1 cellular context compared by ENCODE assay signal in genomic region chr3:126538316-126538715, GRCh38.
TF ChIP-seq lines count a peak whose summit lies in the region.

No MANE protein-coding gene starts in this region.

TF ChIP-seq in WTC11, 78 proteins besides CTCF, POLR2A, EP300 and RAD21:
- TF ChIP-seq TP53 (CRISPR knock-in tag; IDR thresholded peaks at IDR 0.05) (no peak), CREB1 (CRISPR knock-in tag; IDR thresholded peaks at IDR 0.05) (no peak), ZNF423 (CRISPR knock-in tag; IDR thresholded peaks at IDR 0.05) (no peak), GRHL2 (CRISPR knock-in tag; IDR thresholded peaks at IDR 0.05; ENCODE audit: insufficient replicate concordance, severe bottlenecking) (no peak), HMGXB4 (CRISPR knock-in tag; IDR thresholded peaks at IDR 0.05) (no peak), JUN (CRISPR knock-in tag; IDR thresholded peaks at IDR 0.05) (no peak), OVOL2 (CRISPR knock-in tag; IDR thresholded peaks at IDR 0.05; ENCODE audit: borderline replicate concordance) (no peak), TEAD1 (CRISPR knock-in tag; IDR thresholded peaks at IDR 0.05) (no peak), ELF4 (CRISPR knock-in tag; IDR thresholded peaks at IDR 0.05; ENCODE audit: low read depth) (no peak), ZNF138 (CRISPR knock-in tag; conservative IDR thresholded peaks at IDR 0.05) (no peak), ZNF532 (CRISPR knock-in tag; IDR thresholded peaks at IDR 0.05; ENCODE audit: borderline replicate concordance) (no peak), ZNF219 (CRISPR knock-in tag; IDR thresholded peaks at IDR 0.05; ENCODE audit: borderline replicate concordance) (no peak), FOXP1 (CRISPR knock-in tag; IDR thresholded peaks at IDR 0.05; ENCODE audit: borderline replicate concordance) (no peak)
